1 cellular context compared by ENCODE assay signal in genomic region chr3:155302476-155302875, GRCh38.
TF ChIP-seq lines count a peak whose summit lies in the region.

No MANE protein-coding gene starts in this region.

TF ChIP-seq in SK-N-SH, 30 proteins besides CTCF, POLR2A, EP300 and RAD21 (continued from another document):
- TF ChIP-seq IRF3 (IDR thresholded peaks at IDR 0.05; ENCODE audit: low read depth, low read length) (no peak), TCF12 (IDR thresholded peaks at IDR 0.05) (peak; percentile 5; the same call in 1 of the 2 replicates)
